In the genomic region with DNA sequence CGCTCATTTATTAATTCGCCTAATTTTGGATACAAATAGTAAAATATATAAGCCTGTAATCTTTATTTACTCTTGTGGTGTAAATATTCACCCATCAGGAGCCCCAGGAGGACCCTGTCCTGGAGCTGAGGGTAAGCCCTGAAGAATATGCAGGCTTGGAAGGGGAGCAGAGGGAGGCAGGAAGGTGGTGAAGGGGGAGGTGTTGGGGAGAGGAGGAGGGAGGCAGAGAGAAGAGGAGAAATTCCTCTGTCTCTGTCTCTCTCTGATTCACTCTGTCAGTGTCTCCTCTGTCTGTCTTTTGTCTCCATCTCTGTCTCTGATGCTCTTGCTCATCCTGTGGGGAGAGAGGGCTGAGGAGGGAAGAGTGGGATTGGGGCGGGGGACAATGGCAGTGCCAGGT, we compare ENCODE assay signal across 24 cellular contexts. TPM values are rescaled to one million over a fixed set of nuclear protein-coding genes. Genes with fewer than 3 reads are reported as not detected.
"Had no signal": no experiment of that assay in that cellular context is flagged by ENCODE, and none has a peak within 500 bp of the region (broad histone marks: within the 10 kb centered on the region; RNA-seq: fewer than 3 reads in every experiment).

No MANE protein-coding gene starts in this region.

- H3K4me1 ChIP-seq: sigmoid colon, uterus had no signal

- H2AFZ ChIP-seq: hepatocyte had no signal

- H3K4me3 ChIP-seq: hepatocyte, sigmoid colon, skin epidermis, stomach, thoracic aorta, transverse colon, uterus had no signal

- H3K36me3 Mint-ChIP-seq: natural killer cell had no signal

- H3K4me2 ChIP-seq: hepatocyte had no signal

- H3K36me3 ChIP-seq: sigmoid colon, stomach, thoracic aorta, transverse colon, uterus had no signal

- FAIRE-seq: colon had no signal

- H3K27ac ChIP-seq: sigmoid colon, skin epidermis, stomach, thoracic aorta, transverse colon, uterus had no signal

- H3K79me2 ChIP-seq: hepatocyte had no signal

- H3K9me3 Mint-ChIP-seq: dendritic cell treated with granulocyte-macrophage colony-stimulating factor and Interleukin-4, amounts not matched to agents 40 ng/mL and 50 ng/mL, for 4 days; natural killer cell; neural crest cell had no signal

- DNase-seq: cerebellar nuclear complex; foreskin melanocyte; head of caudate nucleus; natural killer cell; posterior cingulate gyrus; sigmoid colon; stimulated activated CD4-positive, alpha-beta T cell treated with anti-CD3 and anti-CD28 coated beads, Interleukin-2, amount 100 ng/mL, for 24 hours; stimulated activated CD4-positive, alpha-beta T cell treated with anti-CD3 and anti-CD28 coated beads, Interleukin-4, amount 100 ng/mL, for 4 hours; stimulated activated naive CD4-positive, alpha-beta T cell; stomach; substantia nigra; transverse colon; uterus had no signal

- H3K27me3 ChIP-seq: hepatocyte, sigmoid colon, stomach, transverse colon, uterus had no signal

- ATAC-seq: natural killer cell had no signal

- H3K27ac Mint-ChIP-seq: natural killer cell had no signal

- H3K4me3 Mint-ChIP-seq: dendritic cell treated with granulocyte-macrophage colony-stimulating factor and Interleukin-4, amounts not matched to agents 40 ng/mL and 50 ng/mL, for 4 days; natural killer cell; neural crest cell had no signal

- H3K9me3 ChIP-seq: sigmoid colon, stomach, thoracic aorta, transverse colon, uterus had no signal

RNA-seq across cellular contexts. Expression of gene C4BPB, which starts 2.8 kb away (rescaled TPM):
- total RNA-seq: kidney epithelial cell, lung microvascular endothelial cell, myocyte, natural killer cell, neural crest cell, osteocyte, pulmonary artery endothelial cell, uterus had no signal

RNA-seq across cellular contexts. Expression of gene C4BPA, which starts 18.1 kb away (rescaled TPM):
- total RNA-seq: kidney epithelial cell, lung microvascular endothelial cell, myocyte, natural killer cell, neural crest cell, osteocyte, pulmonary artery endothelial cell, sigmoid colon had no signal

RNA-seq across cellular contexts. Expression of gene C1orf116, which starts 53.3 kb away (rescaled TPM):
- total RNA-seq: lung microvascular endothelial cell, osteocyte had no signal
